ENCODE assay signal across 10 cellular contexts in the genomic region with DNA sequence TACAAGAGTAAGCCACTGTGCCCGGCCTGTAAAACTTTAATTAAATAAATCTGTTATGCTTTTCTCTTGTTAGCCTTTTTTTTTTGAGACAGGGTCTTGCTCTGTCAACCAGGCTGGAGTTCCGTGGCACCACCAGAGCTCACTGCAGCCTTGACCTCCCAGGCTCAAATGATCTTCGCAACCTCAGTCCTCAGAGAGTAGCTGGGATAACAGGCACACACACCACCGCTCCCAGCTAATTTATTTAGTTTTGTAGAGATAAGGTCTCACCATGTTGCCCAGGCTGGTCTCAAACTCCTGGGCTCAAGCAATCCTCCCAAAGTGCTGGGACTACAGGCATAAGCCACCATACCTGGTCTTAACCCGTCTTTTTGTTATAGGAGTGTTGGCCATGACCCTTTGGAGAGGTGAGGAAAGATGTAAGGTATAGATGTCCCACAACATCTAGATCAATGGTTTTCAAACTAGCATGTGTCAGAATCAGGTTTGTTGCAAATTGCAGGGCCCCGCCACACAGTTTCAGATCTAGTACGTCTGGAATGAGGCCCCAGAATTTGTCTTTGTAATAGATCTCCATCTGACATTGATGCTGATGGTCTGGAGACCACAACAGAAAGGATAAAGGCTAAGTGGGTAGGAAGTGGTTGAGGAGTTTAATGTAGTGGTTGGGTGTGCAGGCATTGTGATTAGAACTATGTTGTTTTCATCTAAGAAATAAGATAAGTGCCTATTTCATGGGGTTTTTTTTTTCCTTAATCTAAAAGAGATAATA. TPM values are rescaled to one million over a fixed set of nuclear protein-coding genes. Genes with fewer than 3 reads are reported as not detected.
DNase-seq lines count a peak whose midpoint lies in the region; ATAC-seq and TF ChIP-seq lines count a peak whose summit lies in the region.
"Had no signal": no experiment of that assay in that cellular context is flagged by ENCODE, and none has a peak within 500 bp of the region (broad histone marks: within the 10 kb centered on the region; RNA-seq: fewer than 3 reads in every experiment).

No MANE protein-coding gene starts in this region.

- no peaks in the 10 kb centered on the region for H3K9me3 Mint-ChIP-seq in T-cell
- H3K9me3 Mint-ChIP-seq in activated T-helper 1 cell treated with anti-CD3 and anti-CD28 coated beads, Interleukin-12 subunit alpha, Interleukin-12 subunit beta, Interleukin-2, Interleukin-4 antibody, amounts not matched to agents 30 ng/mL and 10 ng/mL and 1 ng/mL, durations not matched to agents 14 hours and 24 hours and 36 hours = no peaks in the 10 kb centered on the region
- H3K9me3 Mint-ChIP-seq in stimulated activated effector memory CD8-positive, alpha-beta T cell treated with anti-CD3 and anti-CD28 coated beads, Interleukin-12 subunit alpha, Interleukin-12 subunit beta, amount 100 ng/mL, for 72 hours = no peaks in the 10 kb centered on the region

- H3K4me3 Mint-ChIP-seq in T-cell = peak overlapping the region in 1 of 3 donors; percentile 57
- peak overlapping the region; percentile 46 for H3K4me3 Mint-ChIP-seq in activated T-helper 1 cell treated with anti-CD3 and anti-CD28 coated beads, Interleukin-12 subunit alpha, Interleukin-12 subunit beta, Interleukin-2, Interleukin-4 antibody, amounts not matched to agents 30 ng/mL and 10 ng/mL and 1 ng/mL, durations not matched to agents 14 hours and 24 hours and 36 hours
- no peak overlapping the region for H3K4me3 Mint-ChIP-seq in stimulated activated effector memory CD8-positive, alpha-beta T cell treated with anti-CD3 and anti-CD28 coated beads, Interleukin-12 subunit alpha, Interleukin-12 subunit beta, amount 100 ng/mL, for 72 hours

- H3K36me3 Mint-ChIP-seq in T-cell = peaks cover 5% of the 10 kb centered on the region
- peaks cover 18% of the 10 kb centered on the region for H3K36me3 Mint-ChIP-seq in activated T-helper 1 cell treated with anti-CD3 and anti-CD28 coated beads, Interleukin-12 subunit alpha, Interleukin-12 subunit beta, Interleukin-2, Interleukin-4 antibody, amounts not matched to agents 30 ng/mL and 10 ng/mL and 1 ng/mL, durations not matched to agents 14 hours and 24 hours and 36 hours (ENCODE audit: low read depth)
- H3K36me3 Mint-ChIP-seq in stimulated activated effector memory CD8-positive, alpha-beta T cell treated with anti-CD3 and anti-CD28 coated beads, Interleukin-12 subunit alpha, Interleukin-12 subunit beta, amount 100 ng/mL, for 72 hours = peaks cover 23% of the 10 kb centered on the region

- CTCF ChIA-PET in T-cell (lab: Charles Lee) = no interaction called here

- peak; percentile 25 for DNase-seq in activated naive CD4-positive, alpha-beta T cell treated with Interleukin-2 at 50 U/mL for 16 hours
- no peak for DNase-seq in activated naive CD4-positive, alpha-beta T cell (lab: John Stamatoyannopoulos, UW)
- peak in 16 of 34 experiments; percentile 10 to 41 (median 18) for DNase-seq in T-cell
- peak; percentile 27 for DNase-seq in activated T-helper 1 cell treated with anti-CD3 and anti-CD28 coated beads, Interleukin-12 subunit alpha, Interleukin-12 subunit beta, Interleukin-2, Interleukin-4 antibody, amounts not matched to agents 30 ng/mL and 10 ng/mL and 1 ng/mL, durations not matched to agents 14 hours and 24 hours and 36 hours (ENCODE audit: low spot score)
- no peak for DNase-seq in stimulated activated effector memory CD8-positive, alpha-beta T cell treated with anti-CD3 and anti-CD28 coated beads, Interleukin-12 subunit alpha, Interleukin-12 subunit beta, amount 100 ng/mL, for 72 hours (ENCODE audit: low spot score in 2 of 2)
- no peak for DNase-seq in NCI-H510A treated with DMSO at 0.1 percent for 48 hours (lab: John Stamatoyannopoulos, UW)
- DNase-seq in GM10266 (ENCODE audit: extremely low spot score) = no peak
- DNase-seq: activated CD8-positive, alpha-beta memory T cell treated with anti-CD3 and anti-CD28 coated beads for 24 hours; NCI-H1105 had no signal

- POLR2A ChIA-PET in T-cell (lab: Charles Lee) = no interaction called here

- no peak for TF ChIP-seq CTCF in GM10266 (IDR thresholded peaks at IDR 0.05; ENCODE audit: control insufficient read depth, insufficient read depth, low read depth, missing control alignments)

- peaks cover 39 to 60% (median 51%) of the 10 kb centered on the region in 3 donors for H3K4me1 Mint-ChIP-seq in T-cell
- H3K4me1 Mint-ChIP-seq in activated T-helper 1 cell treated with anti-CD3 and anti-CD28 coated beads, Interleukin-12 subunit alpha, Interleukin-12 subunit beta, Interleukin-2, Interleukin-4 antibody, amounts not matched to agents 30 ng/mL and 10 ng/mL and 1 ng/mL, durations not matched to agents 14 hours and 24 hours and 36 hours (ENCODE audit: low read depth) = peaks cover 36% of the 10 kb centered on the region
- H3K4me1 Mint-ChIP-seq in stimulated activated effector memory CD8-positive, alpha-beta T cell treated with anti-CD3 and anti-CD28 coated beads, Interleukin-12 subunit alpha, Interleukin-12 subunit beta, amount 100 ng/mL, for 72 hours = peaks cover 34% of the 10 kb centered on the region

- H3K27me3 Mint-ChIP-seq in T-cell = no peaks in the 10 kb centered on the region
- no peaks in the 10 kb centered on the region for H3K27me3 Mint-ChIP-seq in activated T-helper 1 cell treated with anti-CD3 and anti-CD28 coated beads, Interleukin-12 subunit alpha, Interleukin-12 subunit beta, Interleukin-2, Interleukin-4 antibody, amounts not matched to agents 30 ng/mL and 10 ng/mL and 1 ng/mL, durations not matched to agents 14 hours and 24 hours and 36 hours (ENCODE audit: insufficient read depth)

- H3K27ac Mint-ChIP-seq in T-cell = peak overlapping the region; percentile 65 to 88
- peak overlapping the region; percentile 32 for H3K27ac Mint-ChIP-seq in activated T-helper 1 cell treated with anti-CD3 and anti-CD28 coated beads, Interleukin-12 subunit alpha, Interleukin-12 subunit beta, Interleukin-2, Interleukin-4 antibody, amounts not matched to agents 30 ng/mL and 10 ng/mL and 1 ng/mL, durations not matched to agents 14 hours and 24 hours and 36 hours
- H3K27ac Mint-ChIP-seq in stimulated activated effector memory CD8-positive, alpha-beta T cell treated with anti-CD3 and anti-CD28 coated beads, Interleukin-12 subunit alpha, Interleukin-12 subunit beta, amount 100 ng/mL, for 72 hours = no peak overlapping the region

- intact Hi-C loops in activated T-helper 1 cell treated with anti-CD3 and anti-CD28 coated beads, Interleukin-12 subunit alpha, Interleukin-12 subunit beta, Interleukin-2, Interleukin-4 antibody, amounts not matched to agents 30 ng/mL and 10 ng/mL and 1 ng/mL, durations not matched to agents 14 hours and 24 hours and 36 hours (cut with micrococcal nuclease) = loop anchor here (2.0 kb wide), 1 partner anchor 82 kb away; a partner anchor contains a TSS

- ATAC-seq in T-cell (replicated peaks in 1 of 4) (peak; percentile 17 to 34 (median 32)), HG02884 (IDR thresholded peaks at IDR 0.05; ENCODE audit: unreplicated experiment) (no peak)
- ATAC-seq in stimulated activated effector memory CD8-positive, alpha-beta T cell treated with anti-CD3 and anti-CD28 coated beads, Interleukin-12 subunit alpha, Interleukin-12 subunit beta, amount 100 ng/mL, for 72 hours = peak; percentile 66

RNA-seq across cellular contexts. Expression of a gene that starts 4.3 kb away (rescaled TPM):
- 100 to 1,000 TPM in 2 of 5 donors, 10 to 100 TPM in 3; 84.0 to 146 (median 99.6) TPM for total RNA-seq in T-cell
- total RNA-seq in activated T-helper 1 cell treated with anti-CD3 and anti-CD28 coated beads, Interleukin-12 subunit alpha, Interleukin-12 subunit beta, Interleukin-2, Interleukin-4 antibody, amounts not matched to agents 30 ng/mL and 10 ng/mL and 1 ng/mL, durations not matched to agents 14 hours and 24 hours and 36 hours = 106 and 112 TPM in 2 replicates

RNA-seq across cellular contexts. Expression of a gene that starts 42.6 kb away (rescaled TPM):
- total RNA-seq in T-cell = 10 to 100 TPM; 10.8 to 19.4 (median 15.9) TPM
- total RNA-seq in activated T-helper 1 cell treated with anti-CD3 and anti-CD28 coated beads, Interleukin-12 subunit alpha, Interleukin-12 subunit beta, Interleukin-2, Interleukin-4 antibody, amounts not matched to agents 30 ng/mL and 10 ng/mL and 1 ng/mL, durations not matched to agents 14 hours and 24 hours and 36 hours = 27.8 and 29.9 TPM in 2 replicates

RNA-seq across cellular contexts. Expression of a gene that starts 43.0 kb away (rescaled TPM):
- 10 to 100 TPM; 43.6 to 49.1 (median 46.3) TPM for total RNA-seq in T-cell
- 54.9 and 55.0 TPM in 2 replicates for total RNA-seq in activated T-helper 1 cell treated with anti-CD3 and anti-CD28 coated beads, Interleukin-12 subunit alpha, Interleukin-12 subunit beta, Interleukin-2, Interleukin-4 antibody, amounts not matched to agents 30 ng/mL and 10 ng/mL and 1 ng/mL, durations not matched to agents 14 hours and 24 hours and 36 hours

Comparison
In these comparisons a context has a peak if more than half of its experiments do, and no peak if none do; other contexts are left out.
1. DNase-seq: peak in activated naive CD4-positive, alpha-beta T cell treated with Interleukin-2 at 50 U/mL for 16 hours (single experiment) and activated T-helper 1 cell treated with anti-CD3 and anti-CD28 coated beads, Interleukin-12 subunit alpha, Interleukin-12 subunit beta, Interleukin-2, Interleukin-4 antibody, amounts not matched to agents 30 ng/mL and 10 ng/mL and 1 ng/mL, durations not matched to agents 14 hours and 24 hours and 36 hours (single experiment); none in activated naive CD4-positive, alpha-beta T cell (0 of 4), stimulated activated effector memory CD8-positive, alpha-beta T cell treated with anti-CD3 and anti-CD28 coated beads, Interleukin-12 subunit alpha, Interleukin-12 subunit beta, amount 100 ng/mL, for 72 hours (0 of 2), NCI-H510A treated with DMSO at 0.1 percent for 48 hours (single experiment) and GM10266 (single experiment).